1 cellular context compared by ENCODE assay signal in genomic region chr10:69885379-69886156, GRCh38.
TF ChIP-seq lines count a peak whose summit lies in the region.

No MANE protein-coding gene starts in this region.

TF ChIP-seq in H1, 55 proteins besides CTCF, POLR2A, EP300 and RAD21 (continued from another document):
- TF ChIP-seq POLR2AphosphoS5 (IDR thresholded peaks at IDR 0.05; ENCODE audit: low read depth, low read length) = no peak
- TF ChIP-seq, protein P1, sequence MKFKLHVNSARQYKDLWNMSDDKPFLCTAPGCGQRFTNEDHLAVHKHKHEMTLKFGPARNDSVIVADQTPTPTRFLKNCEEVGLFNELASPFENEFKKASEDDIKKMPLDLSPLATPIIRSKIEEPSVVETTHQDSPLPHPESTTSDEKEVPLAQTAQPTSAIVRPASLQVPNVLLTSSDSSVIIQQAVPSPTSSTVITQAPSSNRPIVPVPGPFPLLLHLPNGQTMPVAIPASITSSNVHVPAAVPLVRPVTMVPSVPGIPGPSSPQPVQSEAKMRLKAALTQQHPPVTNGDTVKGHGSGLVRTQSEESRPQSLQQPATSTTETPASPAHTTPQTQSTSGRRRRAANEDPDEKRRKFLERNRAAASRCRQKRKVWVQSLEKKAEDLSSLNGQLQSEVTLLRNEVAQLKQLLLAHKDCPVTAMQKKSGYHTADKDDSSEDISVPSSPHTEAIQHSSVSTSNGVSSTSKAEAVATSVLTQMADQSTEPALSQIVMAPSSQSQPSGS (IDR thresholded peaks at IDR 0.05; ENCODE audit: low read length) = no peak
- TF ChIP-seq, protein P2, sequence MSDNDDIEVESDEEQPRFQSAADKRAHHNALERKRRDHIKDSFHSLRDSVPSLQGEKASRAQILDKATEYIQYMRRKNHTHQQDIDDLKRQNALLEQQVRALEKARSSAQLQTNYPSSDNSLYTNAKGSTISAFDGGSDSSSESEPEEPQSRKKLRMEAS (IDR thresholded peaks at IDR 0.05) = no peak
- TF ChIP-seq RNF2 (IDR thresholded peaks at IDR 0.05; ENCODE audit: borderline replicate concordance, low read depth, low read length, missing control alignments, poor library complexity, severe bottlenecking) = no peak
- no peak for TF ChIP-seq TBP (IDR thresholded peaks at IDR 0.05; ENCODE audit: low read depth, low read length)
- no peak for TF ChIP-seq TAF7 (optimal IDR thresholded peaks at IDR 0.05; ENCODE audit: borderline replicate concordance, low read depth, low read length)
- TF ChIP-seq, protein P3, sequence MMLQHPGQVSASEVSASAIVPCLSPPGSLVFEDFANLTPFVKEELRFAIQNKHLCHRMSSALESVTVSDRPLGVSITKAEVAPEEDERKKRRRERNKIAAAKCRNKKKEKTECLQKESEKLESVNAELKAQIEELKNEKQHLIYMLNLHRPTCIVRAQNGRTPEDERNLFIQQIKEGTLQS (IDR thresholded peaks at IDR 0.05; ENCODE audit: insufficient read depth, low read depth, low read length) = no peak
- no peak for TF ChIP-seq ZNF274 (IDR thresholded peaks at IDR 0.05; ENCODE audit: borderline replicate concordance, extremely low read depth, low read length)
- no peak for TF ChIP-seq HDAC6 (IDR thresholded peaks at IDR 0.05; ENCODE audit: low read depth, low read length)
- TF ChIP-seq SIRT6 (IDR thresholded peaks at IDR 0.05; ENCODE audit: low read length) = no peak
